In the genomic region with DNA sequence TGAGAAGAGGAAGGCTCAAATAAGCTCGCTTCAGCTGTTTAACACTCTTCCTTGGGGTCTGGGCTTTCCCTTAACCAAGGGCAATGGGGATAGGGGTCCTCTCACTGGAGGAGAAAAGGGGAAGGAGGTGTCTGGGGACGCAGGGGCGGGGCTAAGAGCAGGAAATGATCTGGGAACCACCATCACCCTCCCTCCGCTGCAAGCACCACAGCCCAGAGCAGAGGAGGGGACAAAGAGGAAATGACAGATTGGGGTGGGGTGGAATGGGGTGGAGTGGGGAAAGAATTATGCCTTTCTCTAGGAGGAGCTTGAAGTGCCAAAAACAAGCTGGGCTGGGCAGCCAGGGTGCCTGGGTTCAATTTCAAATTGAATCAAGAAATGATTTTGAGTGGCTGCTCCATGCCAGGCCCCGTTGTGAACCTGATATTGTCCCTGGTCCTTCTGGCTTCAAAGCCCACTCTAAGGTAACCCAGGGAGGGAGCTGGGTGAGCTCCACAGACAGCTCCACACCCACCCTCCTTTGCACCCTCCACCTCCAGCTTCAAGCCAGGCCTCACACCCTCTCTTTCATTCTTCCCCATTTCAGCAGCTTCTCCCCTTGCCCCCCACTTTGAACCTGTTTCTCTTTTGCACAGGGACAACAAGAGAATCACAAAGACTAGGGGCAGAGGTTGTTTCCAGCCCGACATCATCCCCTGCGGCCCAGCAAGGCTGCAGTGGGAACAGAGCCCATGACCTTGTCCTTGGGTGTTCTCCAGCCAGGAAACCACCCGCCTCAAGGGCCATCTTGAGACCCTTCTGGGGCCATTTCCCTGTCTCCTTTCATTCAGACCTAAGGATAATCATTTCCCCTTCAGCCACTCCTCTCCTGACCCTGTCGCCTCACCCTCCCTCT, we compare ENCODE assay signal across 8 cellular contexts. TPM values are rescaled to one million over a fixed set of nuclear protein-coding genes. Genes with fewer than 3 reads are reported as not detected.
DNase-seq lines count a peak whose midpoint lies in the region; ATAC-seq and TF ChIP-seq lines count a peak whose summit lies in the region.

No MANE protein-coding gene starts in this region.

- no peak overlapping the region for H2BK120ac ChIP-seq in trophoblast cell (ENCODE audit: insufficient read depth, low read length, poor library complexity)

- H2BK12ac ChIP-seq in trophoblast cell (ENCODE audit: low read length) = no peak overlapping the region

- H4K12ac ChIP-seq in trophoblast cell (ENCODE audit: low read depth, low read length) = no peak overlapping the region

- H3K79me1 ChIP-seq in trophoblast cell (ENCODE audit: low read length) = peaks cover 6% of the 10 kb centered on the region

- peak overlapping the region; percentile 86 for H3K27ac Mint-ChIP-seq in type B pancreatic cell

- no peak overlapping the region for H3K14ac ChIP-seq in trophoblast cell (ENCODE audit: low read length)

- TF ChIP-seq CTCF in type B pancreatic cell (conservative IDR thresholded peaks at IDR 0.05) = no peak

- H3K36me3 ChIP-seq in trophoblast cell (ENCODE audit: control insufficient read depth in 1 of 2, insufficient read depth in 2 of 2, low read length in 2 of 2) = peaks cover 11 to 14% of the 10 kb centered on the region in 2 experiments

- H3K4me1 Mint-ChIP-seq in type B pancreatic cell (ENCODE audit: unreplicated experiment) = no peaks in the 10 kb centered on the region

- peak; percentile 69 for TF ChIP-seq POLR2A in GM19193 (IDR thresholded peaks at IDR 0.05; ENCODE audit: extremely low read depth, insufficient read depth, insufficient read length)

- no peaks in the 10 kb centered on the region for H3K9me3 ChIP-seq in trophoblast cell (ENCODE audit: insufficient read depth, low read depth, low read length)

- H3K4ac ChIP-seq in trophoblast cell (ENCODE audit: low read depth, low read length) = no peak overlapping the region

- DNase-seq in effector CD4-positive, alpha-beta T cell = peak; percentile 72
- DNase-seq in trophoblast cell (peak in 1 of 2 donors; percentile 22), type B pancreatic cell (ENCODE audit: extremely low spot score, unreplicated experiment) (no peak), HPDE6-E6E7 (ENCODE audit: extremely low spot score) (no peak), cerebellum (ENCODE audit: low spot score) (no peak)

- no peak overlapping the region for H2AFZ ChIP-seq in trophoblast cell (ENCODE audit: insufficient read depth, low read length, poor library complexity)

- H3K4me1 ChIP-seq in trophoblast cell (ENCODE audit: control insufficient read depth in 1 of 2, insufficient read depth in 2 of 2, low read length in 2 of 2) = peaks cover 6 to 15% of the 10 kb centered on the region in 2 experiments

- peak; percentile 55 for ATAC-seq in HG03342 (IDR thresholded peaks at IDR 0.05; ENCODE audit: unreplicated experiment)
- ATAC-seq in activated CD4-positive, CD25-positive, alpha-beta regulatory T cell treated with anti-CD3 and anti-CD28 coated beads, Interleukin-2, amount 50 U/mL, for 24 hours = peak; percentile 68 to 69

- H3K9ac ChIP-seq in trophoblast cell (ENCODE audit: low read length) = no peak overlapping the region

- WGBS in trophoblast cell (ENCODE audit: extremely low coverage, insufficient coverage, insufficient read length) = no CpG with 5 or more reads among the region's 9 CpGs

- no peak overlapping the region for H3K23ac ChIP-seq in trophoblast cell (ENCODE audit: low read length)

- peak overlapping the region; percentile 28 for H2AK5ac ChIP-seq in trophoblast cell (ENCODE audit: low read length)

- H3K79me2 ChIP-seq in trophoblast cell (ENCODE audit: control insufficient read depth, insufficient read depth, low read length, poor library complexity) = no peaks in the 10 kb centered on the region

- H3K27me3 Mint-ChIP-seq in type B pancreatic cell = peaks cover 13% of the 10 kb centered on the region

- H3K27ac ChIP-seq in trophoblast cell (ENCODE audit: low read depth, low read length) = no peak overlapping the region

- H3K4me3 ChIP-seq in trophoblast cell (ENCODE audit: low read depth, low read length) = no peak overlapping the region

- H3K18ac ChIP-seq in trophoblast cell (ENCODE audit: low read length) = no peak overlapping the region

- H3K27me3 ChIP-seq in trophoblast cell (ENCODE audit: insufficient read depth, low read length) = no peaks in the 10 kb centered on the region

- H4K8ac ChIP-seq in trophoblast cell (ENCODE audit: low read depth, low read length) = no peak overlapping the region

- H3K4me3 Mint-ChIP-seq in type B pancreatic cell = peak overlapping the region; percentile 67

- no peak overlapping the region for H2BK5ac ChIP-seq in trophoblast cell (ENCODE audit: low read depth, low read length, poor library complexity)

- peaks cover 4% of the 10 kb centered on the region for H3K36me3 Mint-ChIP-seq in type B pancreatic cell

- H4K91ac ChIP-seq in trophoblast cell (ENCODE audit: low read depth, low read length) = no peak overlapping the region

- no peak overlapping the region for H3K4me2 ChIP-seq in trophoblast cell (ENCODE audit: low read length)

- H3K9me3 Mint-ChIP-seq in type B pancreatic cell = no peaks in the 10 kb centered on the region

RNA-seq across cellular contexts. Expression of a gene that starts 1.1 kb away (rescaled TPM):
- 0.82 and 0.97 TPM in 2 replicates for polyA plus RNA-seq in trophoblast cell (2013)
- total RNA-seq in type B pancreatic cell (ENCODE audit: low replicate concordance) (1.3 and 3.3 TPM in 2 replicates), cerebellum (1.00 TPM)

RNA-seq across cellular contexts. Expression of a gene that starts 20.8 kb away (rescaled TPM):
- 35.8 and 38.6 TPM in 2 replicates for polyA plus RNA-seq in trophoblast cell (2013)
- total RNA-seq in type B pancreatic cell (ENCODE audit: low replicate concordance) (57.7 and 193 TPM in 2 replicates), cerebellum (not detected)

RNA-seq across cellular contexts. Expression of a gene that starts 22.8 kb away (rescaled TPM):
- 43.5 and 43.8 TPM in 2 replicates for polyA plus RNA-seq in trophoblast cell (2013)
- total RNA-seq in type B pancreatic cell (ENCODE audit: low replicate concordance) (62.2 and 79.1 TPM in 2 replicates), cerebellum (61.5 TPM)

RNA-seq across cellular contexts. Expression of a gene that starts 29.6 kb away (rescaled TPM):
- polyA plus RNA-seq in trophoblast cell (2013) = 4.0 and 4.5 TPM in 2 replicates
- total RNA-seq in type B pancreatic cell (ENCODE audit: low replicate concordance) (14.1 and 14.3 TPM in 2 replicates), cerebellum (6.5 TPM)

RNA-seq across cellular contexts. Expression of a gene that starts 29.8 kb away (rescaled TPM):
- 89.6 and 89.7 TPM in 2 replicates for polyA plus RNA-seq in trophoblast cell (2013)
- total RNA-seq in type B pancreatic cell (ENCODE audit: low replicate concordance) = 40.8 and 98.0 TPM in 2 replicates
- 21.6 TPM for total RNA-seq in cerebellum

Comparison
In these comparisons a context has a peak if more than half of its experiments do, and no peak if none do; other contexts are left out.
1. RNA of a gene that starts 20.8 kb away (total RNA-seq): 57.7 to 193 TPM in type B pancreatic cell; not detected in cerebellum (single experiment); every median in the first group is over 10 times any median in the second.